Comparison of ENCODE assay signal across 8 cellular contexts in genomic region chr4:8274772-8275241, GRCh38. TPM values are rescaled to one million over a fixed set of nuclear protein-coding genes. Genes with fewer than 3 reads are reported as not detected.
A peak's percentile ranks its signal among the peaks of the same experiment; 100 is the strongest.
DNase-seq lines count a peak whose midpoint lies in the region; ATAC-seq and TF ChIP-seq lines count a peak whose summit lies in the region.

No MANE protein-coding gene starts in this region.

- H3K27ac ChIP-seq in endodermal cell (ENCODE audit: low read depth, low read length) (no peak overlapping the region), mesodermal cell (ENCODE audit: low read depth, low read length, severe bottlenecking) (peak overlapping the region; percentile 37)

- H3K36me3 Mint-ChIP-seq in endodermal cell (ENCODE audit: low read depth): no peaks in the 10 kb centered on the region

- peak; percentile 15 for DNase-seq in NCI-H748 (lab: John Stamatoyannopoulos, UW; ENCODE audit: unreplicated experiment)
- no peak for DNase-seq in NCI-H748 treated with DMSO at 0.1 percent for 48 hours (lab: John Stamatoyannopoulos, UW)
- peak; percentile 72 for DNase-seq in endodermal cell
- DNase-seq in stimulated activated CD4-positive, alpha-beta T cell treated with anti-CD3 and anti-CD28 coated beads, Interleukin-4, amount 100 ng/mL, for 1 hour: no peak
- DNase-seq in NCI-H345 treated with DMSO at 0.1 percent for 48 hours (lab: John Stamatoyannopoulos, UW; ENCODE audit: unreplicated experiment): no peak

- no peak overlapping the region for H3K9ac ChIP-seq in endodermal cell (ENCODE audit: extremely low read depth, low read length, poor library complexity, severe bottlenecking)

- no peak for TF ChIP-seq CTCF in endodermal cell (conservative IDR thresholded peaks at IDR 0.05)

- no peak overlapping the region for H3K27ac Mint-ChIP-seq in endodermal cell

- peaks cover 22% of the 10 kb centered on the region for H3K27me3 ChIP-seq in endodermal cell (ENCODE audit: control insufficient read depth, insufficient read depth, low read length, poor library complexity, severe bottlenecking)

- H3K36me3 ChIP-seq in endodermal cell (ENCODE audit: control insufficient read depth, insufficient read depth, low read length) (no peaks in the 10 kb centered on the region), mesodermal cell (ENCODE audit: control insufficient read depth, insufficient read depth, low read length) (no peaks in the 10 kb centered on the region)

- no peaks in the 10 kb centered on the region for H3K9me3 ChIP-seq in endodermal cell (ENCODE audit: control insufficient read depth, low read length)
- no peaks in the 10 kb centered on the region for H3K9me3 ChIP-seq in mesodermal cell (ENCODE audit: control insufficient read depth, low read length)

- ATAC-seq in GM21619 (IDR thresholded peaks at IDR 0.05; ENCODE audit: unreplicated experiment) (no peak), GM19324 (IDR thresholded peaks at IDR 0.05; ENCODE audit: low FRiP score, unreplicated experiment) (no peak)

- WGBS in endodermal cell (ENCODE audit: insufficient coverage in 1 of 2, insufficient read length in 1 of 2), 2 experiments: 72 to 79% methylated on average over 9 to 12 of the region's 12 CpGs
- 73 to 77% methylated on average over 11 of the region's 12 CpGs for WGBS in mesodermal cell (ENCODE audit: insufficient coverage in 2 of 2), 2 experiments

- no peaks in the 10 kb centered on the region for H3K9me3 Mint-ChIP-seq in endodermal cell

- no peak overlapping the region for H3K4me3 ChIP-seq in endodermal cell (ENCODE audit: low read length)
- H3K4me3 ChIP-seq in mesodermal cell (ENCODE audit: extremely low read depth, insufficient read depth, low read length, poor library complexity, severe bottlenecking): no peak overlapping the region

- no peak overlapping the region for H3K4me3 Mint-ChIP-seq in endodermal cell

- H3K4me1 Mint-ChIP-seq in endodermal cell: no peaks in the 10 kb centered on the region

- peaks cover 23% of the 10 kb centered on the region for H3K27me3 Mint-ChIP-seq in endodermal cell (ENCODE audit: insufficient read depth)

- no peaks in the 10 kb centered on the region for H3K4me1 ChIP-seq in endodermal cell (ENCODE audit: control insufficient read depth, insufficient read depth, low read length)
- peaks cover 48% of the 10 kb centered on the region for H3K4me1 ChIP-seq in mesodermal cell (ENCODE audit: control insufficient read depth, insufficient read depth, low read length, poor library complexity, severe bottlenecking)

RNA-seq across cellular contexts. Expression of gene HTRA3, which starts 5.3 kb away (rescaled TPM):
- total RNA-seq in endodermal cell: 1 to 10 TPM; 3.2 to 4.6 TPM
- polyA plus RNA-seq in endodermal cell (2013, experiment 1 of 2): 1.4 TPM
- polyA plus RNA-seq in endodermal cell (2013, experiment 2 of 2): 1.6 TPM
- polyA plus RNA-seq in mesodermal cell (2013, experiment 1 of 2): 41.2 TPM
- polyA plus RNA-seq in mesodermal cell (2013, experiment 2 of 2): 31.8 TPM

Comparison
In these comparisons a context has a peak if more than half of its experiments do, and no peak if none do; other contexts are left out.
1. DNase-seq: peak in NCI-H748 (single experiment) and endodermal cell (single experiment); none in NCI-H748 treated with DMSO at 0.1 percent for 48 hours (single experiment), stimulated activated CD4-positive, alpha-beta T cell treated with anti-CD3 and anti-CD28 coated beads, Interleukin-4, amount 100 ng/mL, for 1 hour (single experiment) and NCI-H345 treated with DMSO at 0.1 percent for 48 hours (single experiment).